20 cellular contexts compared by ENCODE assay signal in the genomic region with DNA sequence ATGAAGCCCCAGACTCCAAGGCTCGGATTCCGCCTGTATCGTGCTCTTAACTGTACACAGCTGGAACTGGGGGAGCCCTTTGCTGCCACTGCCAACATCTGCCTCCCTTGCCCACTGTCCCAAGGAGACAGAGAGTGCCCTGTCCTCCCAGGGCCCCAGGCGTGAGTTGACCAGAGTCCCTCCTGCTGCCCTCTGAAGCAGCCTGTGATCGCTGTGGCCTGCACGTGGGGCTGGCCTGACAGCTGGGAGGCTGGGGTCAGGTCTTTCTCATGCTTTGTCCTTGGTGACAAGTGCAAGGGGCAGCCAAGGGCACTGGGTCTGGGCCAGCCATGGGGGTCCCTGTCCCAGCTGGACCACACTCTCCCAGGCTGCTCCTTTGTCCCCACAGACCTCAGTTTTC.
"Had no signal": no experiment of that assay in that cellular context is flagged by ENCODE, and none has a peak within 500 bp of the region (broad histone marks: within the 10 kb centered on the region; RNA-seq: fewer than 3 reads in every experiment).

No MANE protein-coding gene starts in this region.

- ATAC-seq: activated T-cell treated with anti-CD3 and anti-CD28 coated beads, Interleukin-2, amount 50 U/mL, for 72 hours had no signal

- H3K4me1 ChIP-seq: adrenal gland, breast epithelium, Peyer's patch had no signal

- H3K36me3 ChIP-seq: adrenal gland, breast epithelium, Peyer's patch had no signal

- H3K4me3 ChIP-seq: adrenal gland, breast epithelium, Peyer's patch had no signal

- H3K27ac ChIP-seq: adrenal gland, breast epithelium, Peyer's patch had no signal

- DNase-seq: activated B cell treated with CpG ODN at 0.5 μM for 24 hours; activated CD4-positive, alpha-beta memory T cell treated with anti-CD3 and anti-CD28 coated beads, Interleukin-2, amount 10 ng/mL, durations not matched to agents 7 days and 5 days; activated CD4-positive, alpha-beta T cell treated with anti-CD3 and anti-CD28 coated beads for 1 hour; activated CD4-positive, alpha-beta T cell treated with anti-CD3 and anti-CD28 coated beads, Interleukin-2, amount 50 U/mL, for 1 hour; activated CD8-positive, alpha-beta memory T cell treated with anti-CD3 and anti-CD28 coated beads, Interleukin-2, amount 50 U/mL, for 4 hours; activated naive CD4-positive, alpha-beta T cell treated with anti-CD3 and anti-CD28 coated beads, Interleukin-2, amount 50 U/mL, for 16 hours; activated naive CD8-positive, alpha-beta T cell treated with anti-CD3 and anti-CD28 coated beads, Interleukin-2, amount 10 ng/mL, durations not matched to agents 7 days and 5 days; activated T-cell treated with anti-CD3 and anti-CD28 coated beads, Interleukin-2, amount 50 U/mL, for 72 hours; adrenal gland; Kasumi-1; KBM-7; NCI-H1048; NCI-H146; NCI-H187 treated with DMSO at 0.1 percent for 48 hours; NCI-H2081 treated with DMSO at 0.1 percent for 48 hours; NCI-H446; NCI-H524; Peyer's patch; SHP77 treated with DMSO at 0.1 percent for 48 hours had no signal

- H3K9me3 ChIP-seq: adrenal gland, breast epithelium, Peyer's patch had no signal

- H3K27me3 ChIP-seq: adrenal gland, breast epithelium, Peyer's patch had no signal
